ENCODE assay signal across 23 cellular contexts in the genomic region with DNA sequence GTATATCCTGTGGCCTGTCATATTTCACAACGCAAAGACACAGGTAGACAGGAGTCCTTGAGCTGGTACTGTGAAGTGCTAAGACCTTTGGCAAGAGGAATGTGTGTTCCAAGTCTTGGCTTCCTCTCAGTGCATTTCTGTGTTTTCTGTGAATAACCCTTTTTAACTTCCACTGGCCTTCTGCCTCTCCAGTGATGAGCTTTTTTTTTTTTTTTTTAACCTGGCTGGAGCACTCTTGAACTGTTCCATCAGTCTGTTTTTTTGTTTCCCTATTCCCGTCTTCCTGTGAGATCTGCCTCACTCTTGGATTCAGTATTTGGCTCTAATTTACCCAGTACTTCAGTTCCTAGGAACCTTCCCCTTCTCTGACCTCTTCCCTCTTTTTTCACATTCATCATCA.
DNase-seq lines count a peak whose midpoint lies in the region; ATAC-seq and TF ChIP-seq lines count a peak whose summit lies in the region.
"Had no signal": no experiment of that assay in that cellular context is flagged by ENCODE, and none has a peak within 500 bp of the region (broad histone marks: within the 10 kb centered on the region; RNA-seq: fewer than 3 reads in every experiment).

No MANE protein-coding gene starts in this region.

- H3K9me3 ChIP-seq in gastroesophageal sphincter (no peaks in the 10 kb centered on the region), osteoblast (ENCODE audit: low read depth, low read length) (no peaks in the 10 kb centered on the region)
- H3K9me3 ChIP-seq: mucosa of descending colon, neutrophil, right lobe of liver, upper lobe of right lung had no signal

- H3K4me3 ChIP-seq in gastroesophageal sphincter (no peak overlapping the region), osteoblast (ENCODE audit: insufficient read depth, low read length) (no peak overlapping the region)
- H3K4me3 ChIP-seq: mucosa of descending colon, right lobe of liver, upper lobe of right lung had no signal

- peaks cover 53% of the 10 kb centered on the region for H3K36me3 Mint-ChIP-seq in brain

- peaks cover 53% of the 10 kb centered on the region for H3K4me1 Mint-ChIP-seq in brain
- H3K4me1 Mint-ChIP-seq: CD8-positive, alpha-beta memory T cell had no signal

- WGBS in gastroesophageal sphincter (ENCODE audit: low coverage in 1 of 2), 2 donors, result 46 to 59% methylated on average over 2 of the region's 2 CpGs

- H3K4me1 ChIP-seq in gastroesophageal sphincter (peaks cover 0 to 49% (median 5%) of the 10 kb centered on the region in 3 donors), osteoblast (ENCODE audit: insufficient read depth, low read length) (peaks cover 37% of the 10 kb centered on the region)

- H3K4me2 ChIP-seq in osteoblast (ENCODE audit: insufficient read depth, low read length), result peak overlapping the region; percentile 37

- H3K27me3 ChIP-seq in gastroesophageal sphincter (no peaks in the 10 kb centered on the region), osteoblast (ENCODE audit: insufficient read depth, low read length) (no peaks in the 10 kb centered on the region)
- H3K27me3 ChIP-seq: brain microvascular endothelial cell, neutrophil, right lobe of liver, upper lobe of right lung had no signal

- peak overlapping the region in 3 of 5 experiments; percentile 28 to 41 (median 30) for H3K27ac Mint-ChIP-seq in brain
- H3K27ac Mint-ChIP-seq: activated CD8-positive, alpha-beta T cell treated with anti-CD3 and anti-CD28 coated beads for 36 hours had no signal

- no peak for TF ChIP-seq POLR2A in gastroesophageal sphincter (IDR thresholded peaks at IDR 0.05)

- no peak for TF ChIP-seq CTCF in brain (conservative IDR thresholded peaks at IDR 0.05)
- no peak for TF ChIP-seq CTCF in gastroesophageal sphincter (IDR thresholded peaks at IDR 0.05)
- no peak for TF ChIP-seq CTCF in osteoblast (IDR thresholded peaks at IDR 0.05; ENCODE audit: extremely low read depth, low read depth, low read length)

- peaks cover 5% of the 10 kb centered on the region for H4K20me1 ChIP-seq in osteoblast (ENCODE audit: insufficient read depth, low read length)

- no peaks in the 10 kb centered on the region for H3K79me2 ChIP-seq in osteoblast (ENCODE audit: insufficient read depth, low read length)

- H3K27ac ChIP-seq in gastroesophageal sphincter, result peak overlapping the region in 2 of 4 donors; percentile 12 to 53
- peak overlapping the region; percentile 84 for H3K27ac ChIP-seq in osteoblast (ENCODE audit: low read depth, low read length)
- H3K27ac ChIP-seq: brain microvascular endothelial cell, neutrophil, upper lobe of right lung, VCaP had no signal

- TF ChIP-seq EP300 in gastroesophageal sphincter (IDR thresholded peaks at IDR 0.05), result no peak

- no peaks in the 10 kb centered on the region for H3K9me3 Mint-ChIP-seq in brain
- H3K9me3 Mint-ChIP-seq: activated CD8-positive, alpha-beta T cell treated with anti-CD3 and anti-CD28 coated beads for 36 hours; activated naive CD4-positive, alpha-beta T cell treated with anti-CD3 and anti-CD28 coated beads, Interleukin-2, amount 50 U/mL, for 72 hours; CD8-positive, alpha-beta memory T cell had no signal

- H3K27me3 Mint-ChIP-seq in brain, result no peaks in the 10 kb centered on the region
- H3K27me3 Mint-ChIP-seq: activated CD8-positive, alpha-beta T cell treated with anti-CD3 and anti-CD28 coated beads for 36 hours; CD8-positive, alpha-beta memory T cell had no signal

- DNase-seq in ELR (ENCODE audit: low read depth) (peak; percentile 7), osteoblast (ENCODE audit: insufficient read length, low spot score, missing footprints) (no peak), NCI-H2171 (lab: John Stamatoyannopoulos, UW) (no peak), NCI-H2081 treated with DMSO at 0.1 percent for 48 hours (lab: John Stamatoyannopoulos, UW) (no peak), NOMO-1 (lab: John Stamatoyannopoulos, UW; ENCODE audit: unreplicated experiment in 2 of 2) (no peak)
- DNase-seq: activated CD8-positive, alpha-beta T cell treated with anti-CD3 and anti-CD28 coated beads for 36 hours; activated T-cell treated with anti-CD3 and anti-CD28 coated beads, Interleukin-2, amount 50 U/mL, for 48 hours; CD8-positive, alpha-beta memory T cell; DND-41; H7; MM.1S; mucosa of descending colon; NCI-H446 treated with DMSO at 0.1 percent for 48 hours; right lobe of liver; stimulated activated naive CD4-positive, alpha-beta T cell treated with Interleukin-2 at 50 U/mL for 16 hours; upper lobe of right lung had no signal

- ATAC-seq in gastroesophageal sphincter (peak; percentile 40), GM18907 (IDR thresholded peaks at IDR 0.05; ENCODE audit: unreplicated experiment) (no peak)
- ATAC-seq: activated CD8-positive, alpha-beta T cell treated with anti-CD3 and anti-CD28 coated beads for 36 hours; activated naive CD4-positive, alpha-beta T cell treated with anti-CD3 and anti-CD28 coated beads, Interleukin-2, amount 50 U/mL, for 72 hours; mucosa of descending colon had no signal

- H2AFZ ChIP-seq in osteoblast (ENCODE audit: low read length), result peak overlapping the region; percentile 33

- H3K36me3 ChIP-seq in gastroesophageal sphincter (peaks cover 0 to 60% of the 10 kb centered on the region in 2 donors), osteoblast (ENCODE audit: insufficient read depth, low read length) (peaks cover 41% of the 10 kb centered on the region)

- peak overlapping the region in 1 of 5 experiments; percentile 1 for H3K4me3 Mint-ChIP-seq in brain
- H3K4me3 Mint-ChIP-seq: activated CD8-positive, alpha-beta T cell treated with anti-CD3 and anti-CD28 coated beads for 36 hours; CD8-positive, alpha-beta memory T cell had no signal
